Comparison of ENCODE assay signal across 1 cellular context in genomic region chr17:81235822-81236740, GRCh38.
TF ChIP-seq lines count a peak whose summit lies in the region.

No MANE protein-coding gene starts in this region.

TF ChIP-seq in GM12878, 131 proteins besides CTCF, POLR2A, EP300 and RAD21:
- TF ChIP-seq EZH2 (IDR thresholded peaks at IDR 0.05; ENCODE audit: borderline replicate concordance, control insufficient read depth, low read depth, low read length): no peak
- TF ChIP-seq CHD1 (IDR thresholded peaks at IDR 0.05; ENCODE audit: low read depth, low read length): no peak
- TF ChIP-seq STAT3 (IDR thresholded peaks at IDR 0.05; ENCODE audit: low read depth, low read length): no peak
- TF ChIP-seq FOXK2 (IDR thresholded peaks at IDR 0.05): no peak
- TF ChIP-seq POU2F2 (IDR thresholded peaks at IDR 0.05; ENCODE audit: borderline replicate concordance, low read depth, low read length): no peak
- no peak for TF ChIP-seq ATF2 (IDR thresholded peaks at IDR 0.05; ENCODE audit: low read length)
- no peak for TF ChIP-seq RFX5 (IDR thresholded peaks at IDR 0.05; ENCODE audit: low read depth, low read length)
- TF ChIP-seq GABPA (IDR thresholded peaks at IDR 0.05; ENCODE audit: low read depth): no peak
- no peak for TF ChIP-seq BCL3 (IDR thresholded peaks at IDR 0.05; ENCODE audit: borderline replicate concordance, insufficient read depth, low read depth, low read length, poor library complexity, severe bottlenecking)
- TF ChIP-seq CHD2 (IDR thresholded peaks at IDR 0.05; ENCODE audit: borderline replicate concordance, low read depth, low read length): no peak
- TF ChIP-seq HDGF (IDR thresholded peaks at IDR 0.05): no peak
- no peak for TF ChIP-seq POLR2AphosphoS5 (IDR thresholded peaks at IDR 0.05; ENCODE audit: low read length)
- TF ChIP-seq TBL1XR1 (IDR thresholded peaks at IDR 0.05; ENCODE audit: low read depth, low read length): no peak
- TF ChIP-seq MAX (IDR thresholded peaks at IDR 0.05; ENCODE audit: low read depth, low read length): no peak
- no peak for TF ChIP-seq PBX3 (IDR thresholded peaks at IDR 0.05; ENCODE audit: insufficient replicate concordance, low read depth, low read length)
- no peak for TF ChIP-seq STAT1 (conservative IDR thresholded peaks at IDR 0.05)
- TF ChIP-seq ATF3 (IDR thresholded peaks at IDR 0.05; ENCODE audit: borderline replicate concordance, extremely low read depth, low read depth, low read length): no peak
- no peak for TF ChIP-seq SKIL (IDR thresholded peaks at IDR 0.05; ENCODE audit: low read depth, poor library complexity, severe bottlenecking)
- no peak for TF ChIP-seq SUZ12 (IDR thresholded peaks at IDR 0.05; ENCODE audit: unreplicated experiment)
TF ChIP-seq in GM12878: peak in this region for 0.
